In genomic region chr5:65041296-65042158, GRCh38 we compare ENCODE assay signal across 11 cellular contexts.
DNase-seq lines count a peak whose midpoint lies in the region.
"Had no signal": no experiment of that assay in that cellular context is flagged by ENCODE, and none has a peak within 500 bp of the region (broad histone marks: within the 10 kb centered on the region; RNA-seq: fewer than 3 reads in every experiment).

No MANE protein-coding gene starts in this region.

- H3K4me3 ChIP-seq in skeletal muscle cell (ENCODE audit: low read depth, low read length) = no peak overlapping the region
- H3K4me3 ChIP-seq: pancreas had no signal

- DNase-seq in EH (ENCODE audit: low read depth) (peak; percentile 70), NCI-H226 (peak; percentile 60), dedifferentiated amniotic fluid mesenchymal stem cell (ENCODE audit: extremely low spot score) (peak; percentile 19), skeletal muscle cell (ENCODE audit: low read depth) (peak; percentile 39), pons (ENCODE audit: low spot score) (no peak), DMS 273 treated with DMSO at 0.1 percent for 48 hours (lab: John Stamatoyannopoulos, UW) (no peak), H4 (ENCODE audit: low spot score) (no peak), NCI-H2029 treated with DMSO at 0.1 percent for 48 hours (lab: John Stamatoyannopoulos, UW) (no peak)
- DNase-seq: activated naive CD8-positive, alpha-beta T cell treated with anti-CD3 and anti-CD28 coated beads, Interleukin-2, amount 10 ng/mL, durations not matched to agents 7 days and 5 days; CD8-positive, alpha-beta memory T cell; pancreas had no signal

Comparison
In these comparisons a context has a peak if more than half of its experiments do, and no peak if none do; other contexts are left out.
1. DNase-seq: peak in EH (single experiment), NCI-H226 (single experiment), dedifferentiated amniotic fluid mesenchymal stem cell (single experiment) and skeletal muscle cell (single experiment); none in pons (single experiment), DMS 273 treated with DMSO at 0.1 percent for 48 hours (single experiment), H4 (single experiment) and NCI-H2029 treated with DMSO at 0.1 percent for 48 hours (single experiment).